1 cellular context compared by ENCODE assay signal in genomic region chr5:134874831-134875655, GRCh38.
TF ChIP-seq lines count a peak whose summit lies in the region.

No MANE protein-coding gene starts in this region.

TF ChIP-seq in SK-N-SH, 30 proteins besides CTCF, POLR2A, EP300 and RAD21 (continued from another document):
- TF ChIP-seq USF2 (IDR thresholded peaks at IDR 0.05; ENCODE audit: borderline replicate concordance, low read depth, low read length) (no peak), TAF1 (IDR thresholded peaks at IDR 0.05; ENCODE audit: borderline replicate concordance, low read depth, low read length) (peak; percentile 15; the same call in 1 of the 2 replicates), CHD2 (IDR thresholded peaks at IDR 0.05; ENCODE audit: low read length, partially characterized antibody) (peak; percentile 11), FOSL2 (IDR thresholded peaks at IDR 0.05; ENCODE audit: borderline replicate concordance, low read depth) (peak; percentile 58; the same call in 1 of the 2 replicates), GATA2 (CRISPR knock-in tag; IDR thresholded peaks at IDR 0.05) (no peak), JUND (IDR thresholded peaks at IDR 0.05) (peak; percentile 45), GABPA (IDR thresholded peaks at IDR 0.05; ENCODE audit: low read depth) (no peak), EZH2phosphoT487 (IDR thresholded peaks at IDR 0.05; ENCODE audit: borderline replicate concordance, low read depth) (no peak), FOXJ3 (CRISPR knock-in tag; IDR thresholded peaks at IDR 0.05) (no peak), POLR2AphosphoS5 (IDR thresholded peaks at IDR 0.05; ENCODE audit: low read depth, low read length) (peak; percentile 65), SMC3 (IDR thresholded peaks at IDR 0.05; ENCODE audit: low read depth, low read length) (no peak), FOXM1 (IDR thresholded peaks at IDR 0.05; ENCODE audit: low read depth) (no peak), PBX3 (IDR thresholded peaks at IDR 0.05) (peak; percentile 27; the same call in 1 of the 2 replicates), IRF3 (IDR thresholded peaks at IDR 0.05; ENCODE audit: low read depth, low read length) (no peak), RFX5 (IDR thresholded peaks at IDR 0.05; ENCODE audit: low read length) (no peak), SIN3A (IDR thresholded peaks at IDR 0.05; ENCODE audit: borderline replicate concordance, low read depth, low read length) (peak; percentile 31; the same call in 1 of the 2 replicates), NRF1 (IDR thresholded peaks at IDR 0.05; ENCODE audit: low read depth, low read length) (no peak), ELF1 (IDR thresholded peaks at IDR 0.05) (no peak), TCF12 (IDR thresholded peaks at IDR 0.05) (peak; percentile 48; the same call in 1 of the 2 replicates)
